In genomic region chr16:84756830-84757229, GRCh38 we compare ENCODE assay signal across 19 cellular contexts. TPM values are rescaled to one million over a fixed set of nuclear protein-coding genes. Genes with fewer than 3 reads are reported as not detected.
DNase-seq lines count a peak whose midpoint lies in the region; ATAC-seq and TF ChIP-seq lines count a peak whose summit lies in the region.
"Had no signal": no experiment of that assay in that cellular context is flagged by ENCODE, and none has a peak within 500 bp of the region (broad histone marks: within the 10 kb centered on the region; RNA-seq: fewer than 3 reads in every experiment).

No MANE protein-coding gene starts in this region.

- peaks cover 9 to 22% of the 10 kb centered on the region in 2 donors for H3K36me3 ChIP-seq in ascending aorta

- peaks cover 71% of the 10 kb centered on the region for H3K4me1 Mint-ChIP-seq in activated T-cell treated with anti-CD3 and anti-CD28 coated beads, Interleukin-2, amount 50 U/mL, for 24 hours (ENCODE audit: low read depth)
- peaks cover 82% of the 10 kb centered on the region for H3K4me1 Mint-ChIP-seq in activated T-cell treated with anti-CD3 and anti-CD28 coated beads, Interleukin-2, amount 50 U/mL, for 4 hours (ENCODE audit: low read depth)
- peaks cover 57 to 59% of the 10 kb centered on the region in 2 donors for H3K4me1 Mint-ChIP-seq in natural killer cell treated with Interleukin-12 subunit alpha and Interleukin-12 subunit beta and Interleukin-15 and Interleukin-18, amount 100 ng/mL, for 72 hours (ENCODE audit: low read depth in 2 of 2)
- H3K4me1 Mint-ChIP-seq in natural killer cell (peaks cover 53 to 58% of the 10 kb centered on the region in 2 donors), T-helper 17 cell (peaks cover 74% of the 10 kb centered on the region)
- H3K4me1 Mint-ChIP-seq in naive thymus-derived CD8-positive, alpha-beta T cell, result peaks cover 38 to 80% (median 75%) of the 10 kb centered on the region in 4 donors

- H3K27ac Mint-ChIP-seq in activated T-cell treated with anti-CD3 and anti-CD28 coated beads, Interleukin-2, amount 50 U/mL, for 24 hours, result peak overlapping the region; percentile 16
- peak overlapping the region; percentile 28 to 44 for H3K27ac Mint-ChIP-seq in natural killer cell treated with Interleukin-12 subunit alpha and Interleukin-12 subunit beta and Interleukin-15 and Interleukin-18, amount 100 ng/mL, for 72 hours
- no peak overlapping the region for H3K27ac Mint-ChIP-seq in natural killer cell
- peak overlapping the region; percentile 100 for H3K27ac Mint-ChIP-seq in T-helper 17 cell
- H3K27ac Mint-ChIP-seq in naive thymus-derived CD8-positive, alpha-beta T cell, result peak overlapping the region; percentile 39 to 90 (median 76)

- H3K36me3 Mint-ChIP-seq in activated T-cell treated with anti-CD3 and anti-CD28 coated beads, Interleukin-2, amount 50 U/mL, for 24 hours (ENCODE audit: low read depth), result peaks cover 77% of the 10 kb centered on the region
- peaks cover 38% of the 10 kb centered on the region for H3K36me3 Mint-ChIP-seq in activated T-cell treated with anti-CD3 and anti-CD28 coated beads, Interleukin-2, amount 50 U/mL, for 4 hours (ENCODE audit: insufficient read depth)
- no peaks in the 10 kb centered on the region for H3K36me3 Mint-ChIP-seq in natural killer cell treated with Interleukin-12 subunit alpha and Interleukin-12 subunit beta and Interleukin-15 and Interleukin-18, amount 100 ng/mL, for 72 hours
- H3K36me3 Mint-ChIP-seq in natural killer cell (no peaks in the 10 kb centered on the region), T-helper 17 cell (ENCODE audit: low read depth) (peaks cover 4% of the 10 kb centered on the region)
- H3K36me3 Mint-ChIP-seq in naive thymus-derived CD8-positive, alpha-beta T cell, result peaks cover 0 to 17% (median 13%) of the 10 kb centered on the region in 3 donors

- no peak overlapping the region for H3K27ac ChIP-seq in ascending aorta
- H3K27ac ChIP-seq: 22Rv1, BLaER1 had no signal

- intact Hi-C loops in natural killer cell (cut with micrococcal nuclease), result loop anchor here (1.0 kb wide), 1 partner anchor 12 kb away; no protein-coding TSS in a partner anchor
- intact Hi-C loops in ascending aorta (cut with DNase I), result loop anchor here (10.0 kb wide), 1 partner anchor 318 kb away; no protein-coding TSS in a partner anchor

- no peak for ATAC-seq in activated T-cell treated with anti-CD3 and anti-CD28 coated beads, Interleukin-2, amount 50 U/mL, for 4 hours
- no peak for ATAC-seq in natural killer cell treated with Interleukin-12 subunit alpha and Interleukin-12 subunit beta and Interleukin-15 and Interleukin-18, amount 100 ng/mL, for 72 hours
- ATAC-seq in natural killer cell, result no peak
- no peak for ATAC-seq in T-helper 17 cell
- no peak for ATAC-seq in naive thymus-derived CD8-positive, alpha-beta T cell
- ATAC-seq: GM12878 had no signal

- POLR2A ChIA-PET in naive thymus-derived CD8-positive, alpha-beta T cell (lab: Charles Lee), result no interaction called here

- no peaks in the 10 kb centered on the region for H3K9me3 ChIP-seq in T-helper 17 cell (ENCODE audit: control insufficient read depth, low read length, poor library complexity, severe bottlenecking)
- no peaks in the 10 kb centered on the region for H3K9me3 ChIP-seq in ascending aorta
- H3K9me3 ChIP-seq: BLaER1 had no signal

- H3K27me3 Mint-ChIP-seq in activated T-cell treated with anti-CD3 and anti-CD28 coated beads, Interleukin-2, amount 50 U/mL, for 24 hours, result no peaks in the 10 kb centered on the region
- no peaks in the 10 kb centered on the region for H3K27me3 Mint-ChIP-seq in activated T-cell treated with anti-CD3 and anti-CD28 coated beads, Interleukin-2, amount 50 U/mL, for 4 hours (ENCODE audit: low read depth)
- no peaks in the 10 kb centered on the region for H3K27me3 Mint-ChIP-seq in natural killer cell treated with Interleukin-12 subunit alpha and Interleukin-12 subunit beta and Interleukin-15 and Interleukin-18, amount 100 ng/mL, for 72 hours
- H3K27me3 Mint-ChIP-seq in natural killer cell (ENCODE audit: low read depth in 2 of 2) (no peaks in the 10 kb centered on the region), T-helper 17 cell (no peaks in the 10 kb centered on the region)
- H3K27me3 Mint-ChIP-seq in naive thymus-derived CD8-positive, alpha-beta T cell, result no peaks in the 10 kb centered on the region
- H3K27me3 Mint-ChIP-seq: CD8-positive, alpha-beta memory T cell had no signal

- no peaks in the 10 kb centered on the region for H3K27me3 ChIP-seq in ascending aorta
- H3K27me3 ChIP-seq: BLaER1 had no signal

- no peak overlapping the region for H3K4me3 Mint-ChIP-seq in activated T-cell treated with anti-CD3 and anti-CD28 coated beads, Interleukin-2, amount 50 U/mL, for 24 hours
- H3K4me3 Mint-ChIP-seq in activated T-cell treated with anti-CD3 and anti-CD28 coated beads, Interleukin-2, amount 50 U/mL, for 4 hours, result no peak overlapping the region
- H3K4me3 Mint-ChIP-seq in natural killer cell treated with Interleukin-12 subunit alpha and Interleukin-12 subunit beta and Interleukin-15 and Interleukin-18, amount 100 ng/mL, for 72 hours, result no peak overlapping the region
- no peak overlapping the region for H3K4me3 Mint-ChIP-seq in natural killer cell
- peak overlapping the region; percentile 49 for H3K4me3 Mint-ChIP-seq in T-helper 17 cell
- H3K4me3 Mint-ChIP-seq in naive thymus-derived CD8-positive, alpha-beta T cell, result peak overlapping the region in 3 of 10 donors; percentile 27 to 62 (median 48)
- H3K4me3 Mint-ChIP-seq: CD14-positive monocyte, H9 had no signal

- peaks cover 0 to 4% of the 10 kb centered on the region in 2 donors for H3K4me1 ChIP-seq in ascending aorta

- no peak overlapping the region for H3K4me3 ChIP-seq in ascending aorta
- H3K4me3 ChIP-seq: BLaER1, GM12878 had no signal

- no peak for TF ChIP-seq CTCF in natural killer cell (IDR thresholded peaks at IDR 0.05)
- no peak for TF ChIP-seq CTCF in ascending aorta (IDR thresholded peaks at IDR 0.05)

- H3K9me3 Mint-ChIP-seq in activated T-cell treated with anti-CD3 and anti-CD28 coated beads, Interleukin-2, amount 50 U/mL, for 24 hours, result no peaks in the 10 kb centered on the region
- no peaks in the 10 kb centered on the region for H3K9me3 Mint-ChIP-seq in activated T-cell treated with anti-CD3 and anti-CD28 coated beads, Interleukin-2, amount 50 U/mL, for 4 hours
- no peaks in the 10 kb centered on the region for H3K9me3 Mint-ChIP-seq in natural killer cell treated with Interleukin-12 subunit alpha and Interleukin-12 subunit beta and Interleukin-15 and Interleukin-18, amount 100 ng/mL, for 72 hours
- H3K9me3 Mint-ChIP-seq in natural killer cell, result no peaks in the 10 kb centered on the region
- no peaks in the 10 kb centered on the region for H3K9me3 Mint-ChIP-seq in naive thymus-derived CD8-positive, alpha-beta T cell
- H3K9me3 Mint-ChIP-seq: CD14-positive monocyte; CD8-positive, alpha-beta memory T cell; H9 had no signal

- no peak for DNase-seq in activated T-cell treated with anti-CD3 and anti-CD28 coated beads, Interleukin-2, amount 50 U/mL, for 24 hours
- no peak for DNase-seq in activated T-cell treated with anti-CD3 and anti-CD28 coated beads, Interleukin-2, amount 50 U/mL, for 4 hours
- DNase-seq in natural killer cell treated with Interleukin-12 subunit alpha and Interleukin-12 subunit beta and Interleukin-15 and Interleukin-18, amount 100 ng/mL, for 72 hours (ENCODE audit: low spot score), result no peak
- no peak for DNase-seq in natural killer cell
- no peak for DNase-seq in T-helper 17 cell
- DNase-seq in naive thymus-derived CD8-positive, alpha-beta T cell, result no peak
- DNase-seq in ascending aorta (ENCODE audit: low spot score in 2 of 2), result no peak
- no peak for DNase-seq in NCI-H1048 (lab: John Stamatoyannopoulos, UW)
- DNase-seq: CD8-positive, alpha-beta memory T cell; COR-L47; DMS 273 treated with DMSO at 0.1 percent for 48 hours; DMS53; DND-41; EL; H9 had no signal

RNA-seq across cellular contexts. Expression of gene USP10, which starts 57.0 kb away (rescaled TPM):
- 100 to 1,000 TPM; 118 to 142 (median 135) TPM for total RNA-seq in activated T-cell treated with anti-CD3 and anti-CD28 coated beads, Interleukin-2, amount 50 U/mL, for 4 hours
- total RNA-seq in natural killer cell treated with Interleukin-12 subunit alpha and Interleukin-12 subunit beta and Interleukin-15 and Interleukin-18, amount 100 ng/mL, for 72 hours, result 100 to 1,000 TPM; 111 to 156 TPM
- total RNA-seq in natural killer cell (100 to 1,000 TPM in 2 of 3 donors, 10 to 100 TPM in 1; 78.4 to 103 (median 100) TPM), T-helper 17 cell (100 to 1,000 TPM; 169 to 221 TPM), ascending aorta (27.8 TPM)
- 10 to 100 TPM; 79.5 to 87.3 TPM for total RNA-seq in naive thymus-derived CD8-positive, alpha-beta T cell
- polyA plus RNA-seq in naive thymus-derived CD8-positive, alpha-beta T cell, result 10 to 100 TPM; 61.3 to 89.8 (median 80.7) TPM

Comparison
In these comparisons a context has a peak if more than half of its experiments do, and no peak if none do; other contexts are left out.
1. H3K27ac Mint-ChIP-seq: peak in activated T-cell treated with anti-CD3 and anti-CD28 coated beads, Interleukin-2, amount 50 U/mL, for 24 hours (single experiment), natural killer cell treated with Interleukin-12 subunit alpha and Interleukin-12 subunit beta and Interleukin-15 and Interleukin-18, amount 100 ng/mL, for 72 hours (2 of 2), T-helper 17 cell (single experiment) and naive thymus-derived CD8-positive, alpha-beta T cell (10 of 10); none in natural killer cell (0 of 2).